In the genomic region with DNA sequence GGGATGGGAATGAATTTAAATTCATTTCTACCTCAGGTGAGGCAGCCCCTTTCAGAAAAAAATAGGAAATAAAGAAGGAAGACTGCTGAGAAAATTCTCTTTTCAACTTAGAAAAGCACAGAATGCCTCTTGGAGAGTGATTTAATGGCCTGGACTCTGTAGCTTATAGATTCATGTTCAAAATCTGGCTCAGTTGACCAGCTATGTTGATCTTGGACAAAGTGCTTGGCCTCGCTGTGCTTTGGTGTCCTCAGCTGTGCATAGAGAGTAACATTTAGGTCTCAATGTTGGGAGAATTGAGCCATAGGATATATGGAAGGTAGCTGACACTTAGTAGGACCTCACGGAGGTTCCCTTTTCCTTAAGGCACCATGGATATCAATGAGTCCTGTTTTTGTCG, we compare ENCODE assay signal across 36 cellular contexts. TPM values are rescaled to one million over a fixed set of nuclear protein-coding genes. Genes with fewer than 3 reads are reported as not detected.
"Had no signal": no experiment of that assay in that cellular context is flagged by ENCODE, and none has a peak within 500 bp of the region (broad histone marks: within the 10 kb centered on the region; RNA-seq: fewer than 3 reads in every experiment).

No MANE protein-coding gene starts in this region.

- H3K27me3 ChIP-seq: adrenal gland, ascending aorta, body of pancreas, brain microvascular endothelial cell, breast epithelium, cardiac muscle cell had no signal

- H3K27ac ChIP-seq: adrenal gland, ascending aorta, body of pancreas, brain microvascular endothelial cell, breast epithelium, cardiac muscle cell had no signal

- H3K4me1 ChIP-seq: adrenal gland, ascending aorta, body of pancreas, breast epithelium had no signal

- DNase-seq: activated effector memory CD4-positive, alpha-beta T cell treated with anti-CD3 and anti-CD28 coated beads, Interleukin-2, amount 50 U/mL, for 16 hours; activated effector memory CD4-positive, alpha-beta T cell treated with Interleukin-2 at 50 U/mL for 16 hours; activated gamma-delta T cell; activated gamma-delta T cell treated with Interleukin-2 at 50 U/mL for 16 hours; activated naive CD4-positive, alpha-beta T cell; activated naive CD4-positive, alpha-beta T cell treated with anti-CD3 and anti-CD28 coated beads for 36 hours; activated naive CD4-positive, alpha-beta T cell treated with anti-CD3 and anti-CD28 coated beads, Interleukin-2, amount 10 ng/mL, durations not matched to agents 7 days and 5 days; activated naive CD4-positive, alpha-beta T cell treated with anti-CD3 and anti-CD28 coated beads, Interleukin-2, amount 50 U/mL, for 16 hours; activated naive CD4-positive, alpha-beta T cell treated with Interleukin-2 at 50 U/mL for 16 hours; activated naive CD8-positive, alpha-beta T cell treated with anti-CD3 and anti-CD28 coated beads for 36 hours; activated naive CD8-positive, alpha-beta T cell treated with anti-CD3 and anti-CD28 coated beads, Interleukin-2, amount 10 ng/mL, durations not matched to agents 7 days and 5 days; activated naive CD8-positive, alpha-beta T cell treated with anti-CD3 and anti-CD28 coated beads, Interleukin-2, amount 50 U/mL, for 24 hours; activated T-cell treated with anti-CD3 and anti-CD28 coated beads, Interleukin-2, amount 50 U/mL, for 1 hour; activated T-cell treated with anti-CD3 and anti-CD28 coated beads, Interleukin-2, amount 50 U/mL, for 24 hours; activated T-cell treated with anti-CD3 and anti-CD28 coated beads, Interleukin-2, amount 50 U/mL, for 4 hours; activated T-cell treated with anti-CD3 and anti-CD28 coated beads, Interleukin-2, amount 50 U/mL, for 48 hours; activated T-cell treated with anti-CD3 and anti-CD28 coated beads, Interleukin-2, amount 50 U/mL, for 72 hours; adrenal gland; amniotic stem cell; amygdala; anterior cingulate cortex; aorta; body of pancreas; brain microvascular endothelial cell; caudate nucleus; central memory CD4-positive, alpha-beta T cell; cerebellar nuclear complex had no signal

- H3K4me3 ChIP-seq: adrenal gland, ascending aorta, body of pancreas, breast epithelium, cardiac muscle cell had no signal

- FAIRE-seq: astrocyte, bronchial epithelial cell had no signal

- ATAC-seq: activated naive CD4-positive, alpha-beta T cell treated with anti-CD3 and anti-CD28 coated beads, Interleukin-2, amount 50 U/mL, for 72 hours; activated naive CD8-positive, alpha-beta T cell treated with anti-CD3 and anti-CD28 coated beads, Interleukin-2, amount 50 U/mL, for 24 hours; activated T-cell treated with anti-CD3 and anti-CD28 coated beads, Interleukin-2, amount 50 U/mL, for 4 hours; activated T-cell treated with anti-CD3 and anti-CD28 coated beads, Interleukin-2, amount 50 U/mL, for 72 hours; activated T-helper 17 cell treated with anti-CD3 and anti-CD28 coated beads, Interleukin-2, amount 50 U/mL, for 72 hours; body of pancreas had no signal

- H3K36me3 ChIP-seq: adrenal gland, ascending aorta, brain microvascular endothelial cell, breast epithelium, cardiac muscle cell had no signal

- H3K9me3 ChIP-seq: adrenal gland, ascending aorta, body of pancreas, breast epithelium had no signal

RNA-seq across cellular contexts. Expression of gene SFRP2, which starts 49.7 kb away (rescaled TPM):
- total RNA-seq: activated naive CD4-positive, alpha-beta T cell treated with anti-CD3 and anti-CD28 coated beads for 36 hours; activated naive CD4-positive, alpha-beta T cell treated with anti-CD3 and anti-CD28 coated beads, Interleukin-2, amount 50 U/mL, for 72 hours; activated naive CD8-positive, alpha-beta T cell treated with anti-CD3 and anti-CD28 coated beads, Interleukin-2, amount 10 ng/mL, durations not matched to agents 7 days and 5 days; activated T-cell treated with anti-CD3 and anti-CD28 coated beads, Interleukin-2, amount 50 U/mL, for 72 hours; activated T-helper 1 cell treated with anti-CD3 and anti-CD28 coated beads, Interleukin-12 subunit alpha, Interleukin-12 subunit beta, Interleukin-2, Interleukin-4 antibody, amounts not matched to agents 30 ng/mL and 10 ng/mL and 1 ng/mL, durations not matched to agents 14 hours and 24 hours and 36 hours; activated T-helper 17 cell treated with anti-CD3 and anti-CD28 coated beads, Interleukin-2, amount 50 U/mL, for 72 hours; activated T-helper 2 cell treated with anti-CD3 and anti-CD28 coated beads, Interferon-gamma antibody, Interleukin-2, Interleukin-4, amounts not matched to agents 10 μg/mL and 5 μg/mL and 100 μg/mL, durations not matched to agents 14 hours and 24 hours and 36 hours; bronchial epithelial cell had no signal
